In the genomic region with DNA sequence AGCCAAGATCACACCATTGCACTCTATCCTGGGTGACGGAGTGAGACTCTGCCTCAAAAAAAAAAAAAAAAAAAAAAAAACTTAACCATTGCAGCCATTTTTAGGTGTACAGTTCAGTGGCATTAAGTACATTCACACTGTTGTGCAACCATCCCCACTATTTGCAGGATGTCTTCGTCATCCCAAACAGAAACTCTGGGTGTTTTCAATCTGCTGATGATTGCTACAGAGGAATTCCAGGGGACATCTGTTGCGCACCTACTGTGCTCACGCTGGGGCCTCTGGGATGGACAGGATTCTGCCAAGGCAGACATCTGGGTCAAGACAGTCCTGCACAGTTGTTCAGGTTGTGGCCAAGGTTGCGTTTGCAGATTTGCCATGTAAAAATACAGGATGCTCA, we compare ENCODE assay signal across 1 cellular context.
A peak's percentile ranks its signal among the peaks of the same experiment; 100 is the strongest.
TF ChIP-seq lines count a peak whose summit lies in the region.

No MANE protein-coding gene starts in this region.

TF ChIP-seq in HepG2, 621 proteins besides CTCF, POLR2A, EP300 and RAD21 (continued from another document and continues in another):
- TF ChIP-seq, protein P1, sequence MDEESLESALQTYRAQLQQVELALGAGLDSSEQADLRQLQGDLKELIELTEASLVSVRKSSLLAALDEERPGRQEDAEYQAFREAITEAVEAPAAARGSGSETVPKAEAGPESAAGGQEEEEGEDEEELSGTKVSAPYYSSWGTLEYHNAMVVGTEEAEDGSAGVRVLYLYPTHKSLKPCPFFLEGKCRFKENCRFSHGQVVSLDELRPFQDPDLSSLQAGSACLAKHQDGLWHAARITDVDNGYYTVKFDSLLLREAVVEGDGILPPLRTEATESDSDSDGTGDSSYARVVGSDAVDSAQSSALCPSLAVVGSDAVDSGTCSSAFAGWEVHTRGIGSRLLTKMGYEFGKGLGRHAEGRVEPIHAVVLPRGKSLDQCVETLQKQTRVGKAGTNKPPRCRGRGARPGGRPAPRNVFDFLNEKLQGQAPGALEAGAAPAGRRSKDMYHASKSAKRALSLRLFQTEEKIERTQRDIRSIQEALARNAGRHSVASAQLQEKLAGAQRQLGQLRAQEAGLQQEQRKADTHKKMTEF (CRISPR knock-in tag; IDR thresholded peaks at IDR 0.05) = peak; percentile 27; the same call in 1 of the 2 replicates
- TF ChIP-seq FOXP4 (CRISPR knock-in tag; IDR thresholded peaks at IDR 0.05) (peak; percentile 40; the same call in 1 of the 2 replicates), ZHX1 (CRISPR knock-in tag; IDR thresholded peaks at IDR 0.05; ENCODE audit: low read depth) (peak; percentile 69; the same call in 1 of the 2 replicates), FOXO1 (CRISPR knock-in tag; IDR thresholded peaks at IDR 0.05) (peak; percentile 50; the same call in 1 of the 2 replicates), ZNF260 (CRISPR knock-in tag; IDR thresholded peaks at IDR 0.05; ENCODE audit: borderline replicate concordance, low read depth) (no peak), CC2D1A (CRISPR knock-in tag; IDR thresholded peaks at IDR 0.05) (no peak), SOX13 (IDR thresholded peaks at IDR 0.05) (no peak), SOX13 (CRISPR knock-in tag; conservative IDR thresholded peaks at IDR 0.05 in 1 of 2, IDR thresholded peaks at IDR 0.05 in 1 of 2) (peak in 1 of 2 experiments; percentile 50; a peak in 2 of 4 replicates), PITX1 (CRISPR knock-in tag; IDR thresholded peaks at IDR 0.05) (peak; percentile 67), ZNF331 (CRISPR knock-in tag; IDR thresholded peaks at IDR 0.05) (peak; percentile 39; the same call in 1 of the 2 replicates), MED1 (CRISPR knock-in tag; IDR thresholded peaks at IDR 0.05) (peak; percentile 73; the same call in 1 of the 2 replicates), ETV5 (CRISPR knock-in tag; IDR thresholded peaks at IDR 0.05; ENCODE audit: borderline replicate concordance) (peak; percentile 51; the same call in 1 of the 2 replicates), MIXL1 (CRISPR knock-in tag; IDR thresholded peaks at IDR 0.05) (peak; percentile 49; the same call in 1 of the 2 replicates), ZFP41 (CRISPR knock-in tag; IDR thresholded peaks at IDR 0.05; ENCODE audit: borderline replicate concordance) (no peak), NR2F6 (IDR thresholded peaks at IDR 0.05) (peak; percentile 34; the same call in 1 of the 2 replicates), NR2F6 (CRISPR knock-in tag; IDR thresholded peaks at IDR 0.05) (peak; percentile 48), KLF12 (CRISPR knock-in tag; IDR thresholded peaks at IDR 0.05; ENCODE audit: borderline replicate concordance) (no peak), YY1 (IDR thresholded peaks at IDR 0.05; ENCODE audit: insufficient read depth, insufficient replicate concordance, low read depth, low read length) (peak; percentile 44), HDAC1 (CRISPR knock-in tag; IDR thresholded peaks at IDR 0.05) (0 out of 2 replicates have a peak, but pooled peaks have one; percentile 16), SOX5 (CRISPR knock-in tag; IDR thresholded peaks at IDR 0.05; ENCODE audit: borderline replicate concordance) (peak; percentile 43; the same call in 1 of the 2 replicates), ZNF607 (CRISPR knock-in tag; IDR thresholded peaks at IDR 0.05; ENCODE audit: borderline replicate concordance) (no peak), ZBTB25 (CRISPR knock-in tag; IDR thresholded peaks at IDR 0.05) (0 out of 2 replicates have a peak, but pooled peaks have one; percentile 26), ZNF652 (CRISPR knock-in tag; IDR thresholded peaks at IDR 0.05; ENCODE audit: borderline replicate concordance, low read depth) (peak; percentile 75), SAP130 (CRISPR knock-in tag; IDR thresholded peaks at IDR 0.05; ENCODE audit: low read depth) (peak; percentile 53), CEBPB (IDR thresholded peaks at IDR 0.05; ENCODE audit: borderline replicate concordance, low read depth, low read length) (peak; percentile 95), ZMYM2 (CRISPR knock-in tag; IDR thresholded peaks at IDR 0.05) (peak; percentile 56; the same call in 1 of the 2 replicates), ATF7 (IDR thresholded peaks at IDR 0.05) (no peak), ATF7 (CRISPR knock-in tag; IDR thresholded peaks at IDR 0.05) (no peak), PHF21A (CRISPR knock-in tag; IDR thresholded peaks at IDR 0.05) (peak; percentile 50; the same call in 1 of the 2 replicates), NFIB (CRISPR knock-in tag; IDR thresholded peaks at IDR 0.05; ENCODE audit: borderline replicate concordance) (no peak)
- TF ChIP-seq, protein P2, sequence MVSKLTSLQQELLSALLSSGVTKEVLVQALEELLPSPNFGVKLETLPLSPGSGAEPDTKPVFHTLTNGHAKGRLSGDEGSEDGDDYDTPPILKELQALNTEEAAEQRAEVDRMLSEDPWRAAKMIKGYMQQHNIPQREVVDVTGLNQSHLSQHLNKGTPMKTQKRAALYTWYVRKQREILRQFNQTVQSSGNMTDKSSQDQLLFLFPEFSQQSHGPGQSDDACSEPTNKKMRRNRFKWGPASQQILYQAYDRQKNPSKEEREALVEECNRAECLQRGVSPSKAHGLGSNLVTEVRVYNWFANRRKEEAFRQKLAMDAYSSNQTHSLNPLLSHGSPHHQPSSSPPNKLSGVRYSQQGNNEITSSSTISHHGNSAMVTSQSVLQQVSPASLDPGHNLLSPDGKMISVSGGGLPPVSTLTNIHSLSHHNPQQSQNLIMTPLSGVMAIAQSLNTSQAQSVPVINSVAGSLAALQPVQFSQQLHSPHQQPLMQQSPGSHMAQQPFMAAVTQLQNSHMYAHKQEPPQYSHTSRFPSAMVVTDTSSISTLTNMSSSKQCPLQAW (CRISPR knock-in tag; IDR thresholded peaks at IDR 0.05) = 0 out of 2 replicates have a peak, but pooled peaks have one; percentile 18
- TF ChIP-seq, protein P3, sequence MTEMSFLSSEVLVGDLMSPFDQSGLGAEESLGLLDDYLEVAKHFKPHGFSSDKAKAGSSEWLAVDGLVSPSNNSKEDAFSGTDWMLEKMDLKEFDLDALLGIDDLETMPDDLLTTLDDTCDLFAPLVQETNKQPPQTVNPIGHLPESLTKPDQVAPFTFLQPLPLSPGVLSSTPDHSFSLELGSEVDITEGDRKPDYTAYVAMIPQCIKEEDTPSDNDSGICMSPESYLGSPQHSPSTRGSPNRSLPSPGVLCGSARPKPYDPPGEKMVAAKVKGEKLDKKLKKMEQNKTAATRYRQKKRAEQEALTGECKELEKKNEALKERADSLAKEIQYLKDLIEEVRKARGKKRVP (CRISPR knock-in tag; IDR thresholded peaks at IDR 0.05) = peak in 1 of 2 experiments; percentile 88; a peak in 2 of 4 replicates
- TF ChIP-seq, protein P4, sequence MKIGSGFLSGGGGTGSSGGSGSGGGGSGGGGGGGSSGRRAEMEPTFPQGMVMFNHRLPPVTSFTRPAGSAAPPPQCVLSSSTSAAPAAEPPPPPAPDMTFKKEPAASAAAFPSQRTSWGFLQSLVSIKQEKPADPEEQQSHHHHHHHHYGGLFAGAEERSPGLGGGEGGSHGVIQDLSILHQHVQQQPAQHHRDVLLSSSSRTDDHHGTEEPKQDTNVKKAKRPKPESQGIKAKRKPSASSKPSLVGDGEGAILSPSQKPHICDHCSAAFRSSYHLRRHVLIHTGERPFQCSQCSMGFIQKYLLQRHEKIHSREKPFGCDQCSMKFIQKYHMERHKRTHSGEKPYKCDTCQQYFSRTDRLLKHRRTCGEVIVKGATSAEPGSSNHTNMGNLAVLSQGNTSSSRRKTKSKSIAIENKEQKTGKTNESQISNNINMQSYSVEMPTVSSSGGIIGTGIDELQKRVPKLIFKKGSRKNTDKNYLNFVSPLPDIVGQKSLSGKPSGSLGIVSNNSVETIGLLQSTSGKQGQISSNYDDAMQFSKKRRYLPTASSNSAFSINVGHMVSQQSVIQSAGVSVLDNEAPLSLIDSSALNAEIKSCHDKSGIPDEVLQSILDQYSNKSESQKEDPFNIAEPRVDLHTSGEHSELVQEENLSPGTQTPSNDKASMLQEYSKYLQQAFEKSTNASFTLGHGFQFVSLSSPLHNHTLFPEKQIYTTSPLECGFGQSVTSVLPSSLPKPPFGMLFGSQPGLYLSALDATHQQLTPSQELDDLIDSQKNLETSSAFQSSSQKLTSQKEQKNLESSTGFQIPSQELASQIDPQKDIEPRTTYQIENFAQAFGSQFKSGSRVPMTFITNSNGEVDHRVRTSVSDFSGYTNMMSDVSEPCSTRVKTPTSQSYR (CRISPR knock-in tag; IDR thresholded peaks at IDR 0.05; ENCODE audit: borderline replicate concordance) = peak; percentile 44; the same call in 1 of the 2 replicates
- TF ChIP-seq, protein P5, sequence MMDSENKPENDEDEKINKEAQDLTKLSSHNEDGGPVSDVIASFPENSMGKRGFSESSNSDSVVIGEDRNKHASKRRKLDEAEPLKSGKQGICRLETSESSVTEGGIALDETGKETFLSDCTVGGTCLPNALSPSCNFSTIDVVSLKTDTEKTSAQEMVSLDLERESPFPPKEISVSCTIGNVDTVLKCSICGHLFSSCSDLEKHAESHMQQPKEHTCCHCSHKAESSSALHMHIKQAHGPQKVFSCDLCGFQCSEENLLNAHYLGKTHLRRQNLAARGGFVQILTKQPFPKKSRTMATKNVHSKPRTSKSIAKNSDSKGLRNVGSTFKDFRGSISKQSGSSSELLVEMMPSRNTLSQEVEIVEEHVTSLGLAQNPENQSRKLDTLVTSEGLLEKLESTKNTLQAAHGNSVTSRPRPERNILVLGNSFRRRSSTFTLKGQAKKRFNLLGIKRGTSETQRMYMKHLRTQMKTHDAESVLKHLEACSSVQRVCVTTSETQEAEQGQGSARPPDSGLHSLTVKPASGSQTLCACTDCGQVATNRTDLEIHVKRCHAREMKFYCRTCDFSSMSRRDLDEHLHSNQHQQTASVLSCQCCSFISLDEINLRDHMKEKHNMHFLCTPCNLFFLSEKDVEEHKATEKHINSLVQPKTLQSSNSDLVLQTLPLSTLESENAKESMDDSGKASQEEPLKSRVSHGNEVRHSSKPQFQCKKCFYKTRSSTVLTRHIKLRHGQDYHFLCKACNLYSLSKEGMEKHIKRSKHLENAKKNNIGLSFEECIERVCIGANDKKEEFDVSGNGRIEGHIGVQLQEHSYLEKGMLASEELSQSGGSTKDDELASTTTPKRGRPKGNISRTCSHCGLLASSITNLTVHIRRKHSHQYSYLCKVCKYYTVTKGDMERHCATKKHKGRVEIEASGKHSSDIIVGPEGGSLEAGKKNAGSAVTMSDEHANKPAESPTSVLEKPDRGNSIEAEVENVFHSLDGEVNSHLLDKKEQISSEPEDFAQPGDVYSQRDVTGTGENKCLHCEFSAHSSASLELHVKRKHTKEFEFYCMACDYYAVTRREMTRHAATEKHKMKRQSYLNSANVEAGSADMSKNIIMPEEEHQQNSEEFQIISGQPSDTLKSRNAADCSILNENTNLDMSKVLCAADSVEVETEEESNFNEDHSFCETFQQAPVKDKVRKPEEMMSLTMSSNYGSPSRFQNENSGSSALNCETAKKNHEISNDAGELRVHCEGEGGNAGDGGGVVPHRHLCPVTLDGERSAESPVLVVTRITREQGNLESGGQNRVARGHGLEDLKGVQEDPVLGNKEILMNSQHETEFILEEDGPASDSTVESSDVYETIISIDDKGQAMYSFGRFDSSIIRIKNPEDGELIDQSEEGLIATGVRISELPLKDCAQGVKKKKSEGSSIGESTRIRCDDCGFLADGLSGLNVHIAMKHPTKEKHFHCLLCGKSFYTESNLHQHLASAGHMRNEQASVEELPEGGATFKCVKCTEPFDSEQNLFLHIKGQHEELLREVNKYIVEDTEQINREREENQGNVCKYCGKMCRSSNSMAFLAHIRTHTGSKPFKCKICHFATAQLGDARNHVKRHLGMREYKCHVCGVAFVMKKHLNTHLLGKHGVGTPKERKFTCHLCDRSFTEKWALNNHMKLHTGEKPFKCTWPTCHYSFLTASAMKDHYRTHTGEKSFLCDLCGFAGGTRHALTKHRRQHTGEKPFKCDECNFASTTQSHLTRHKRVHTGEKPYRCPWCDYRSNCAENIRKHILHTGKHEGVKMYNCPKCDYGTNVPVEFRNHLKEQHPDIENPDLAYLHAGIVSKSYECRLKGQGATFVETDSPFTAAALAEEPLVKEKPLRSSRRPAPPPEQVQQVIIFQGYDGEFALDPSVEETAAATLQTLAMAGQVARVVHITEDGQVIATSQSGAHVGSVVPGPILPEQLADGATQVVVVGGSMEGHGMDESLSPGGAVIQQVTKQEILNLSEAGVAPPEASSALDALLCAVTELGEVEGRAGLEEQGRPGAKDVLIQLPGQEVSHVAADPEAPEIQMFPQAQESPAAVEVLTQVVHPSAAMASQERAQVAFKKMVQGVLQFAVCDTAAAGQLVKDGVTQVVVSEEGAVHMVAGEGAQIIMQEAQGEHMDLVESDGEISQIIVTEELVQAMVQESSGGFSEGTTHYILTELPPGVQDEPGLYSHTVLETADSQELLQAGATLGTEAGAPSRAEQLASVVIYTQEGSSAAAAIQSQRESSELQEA (CRISPR knock-in tag; IDR thresholded peaks at IDR 0.05; ENCODE audit: not compliant biosample characterization) = no peak
